Comparison of ENCODE assay signal across 17 cellular contexts in genomic region chr4:10171055-10171454, GRCh38.
"Had no signal": no experiment of that assay in that cellular context is flagged by ENCODE, and none has a peak within 500 bp of the region (broad histone marks: within the 10 kb centered on the region; RNA-seq: fewer than 3 reads in every experiment).

No MANE protein-coding gene starts in this region.

- H3K36me3 ChIP-seq: brain microvascular endothelial cell, gastroesophageal sphincter, heart right ventricle, left lung, neutrophil, thoracic aorta had no signal

- H3K4me3 ChIP-seq: gastroesophageal sphincter, heart right ventricle, left lung, thoracic aorta had no signal

- H3K79me2 ChIP-seq: parathyroid adenoma had no signal

- H3K9me3 ChIP-seq: gastroesophageal sphincter, heart right ventricle, left lung, neutrophil, thoracic aorta had no signal

- DNase-seq: activated CD4-positive, alpha-beta T cell treated with anti-CD3 and anti-CD28 coated beads, Interleukin-2, amount 50 U/mL, for 1 hour; activated CD8-positive, alpha-beta memory T cell treated with anti-CD3 and anti-CD28 coated beads for 24 hours; activated gamma-delta T cell treated with Interleukin-2 at 50 U/mL for 16 hours; activated naive CD8-positive, alpha-beta T cell treated with anti-CD3 and anti-CD28 coated beads, Interleukin-2, amount 10 ng/mL, durations not matched to agents 7 days and 5 days; brain microvascular endothelial cell; effector memory CD4-positive, alpha-beta T cell; heart right ventricle; left lung; mesenchymal stem cell; natural killer cell had no signal

- H2AFZ ChIP-seq: parathyroid adenoma had no signal

- H3K9ac ChIP-seq: parathyroid adenoma had no signal

- ATAC-seq: activated CD4-positive, CD25-positive, alpha-beta regulatory T cell treated with anti-CD3 and anti-CD28 coated beads, Interleukin-2, amount 50 U/mL, for 24 hours; gastroesophageal sphincter; heart right ventricle; left lung; natural killer cell; stimulated activated effector memory CD8-positive, alpha-beta T cell treated with anti-CD3 and anti-CD28 coated beads, Interleukin-12 subunit alpha, Interleukin-12 subunit beta, amount 100 ng/mL, for 72 hours had no signal

- H3K27ac ChIP-seq: brain microvascular endothelial cell, epithelial cell of prostate, left lung, neutrophil, parathyroid adenoma, thoracic aorta had no signal

- H3K27me3 ChIP-seq: brain microvascular endothelial cell, gastroesophageal sphincter, heart right ventricle, left lung, neutrophil had no signal
